ENCODE assay signal across 19 cellular contexts in genomic region chr6:39853604-39854003, GRCh38.
"Had no signal": no experiment of that assay in that cellular context is flagged by ENCODE, and none has a peak within 500 bp of the region (broad histone marks: within the 10 kb centered on the region; RNA-seq: fewer than 3 reads in every experiment).

No MANE protein-coding gene starts in this region.

- H3K4me1 ChIP-seq: colonic mucosa, left lung had no signal

- H3K27ac ChIP-seq: colonic mucosa, left lung, ovary, transverse colon had no signal

- H3K36me3 ChIP-seq: colonic mucosa, ovary, transverse colon had no signal

- ATAC-seq: activated CD8-positive, alpha-beta memory T cell treated with anti-CD3 and anti-CD28 coated beads, Interleukin-2, amount 10 ng/mL, durations not matched to agents 7 days and 5 days; activated T-helper 17 cell treated with anti-CD3 and anti-CD28 coated beads, Interleukin-2, amount 50 U/mL, for 72 hours; left lung; mucosa of descending colon had no signal

- H3K27me3 ChIP-seq: colonic mucosa, left lung, ovary, transverse colon, vagina had no signal

- DNase-seq: activated CD4-positive, alpha-beta memory T cell treated with anti-CD3 and anti-CD28 coated beads, Interleukin-2, amount 10 ng/mL, durations not matched to agents 7 days and 5 days; activated CD4-positive, alpha-beta T cell treated with anti-CD3 and anti-CD28 coated beads for 48 hours; activated CD4-positive, CD25-positive, alpha-beta regulatory T cell; activated CD8-positive, alpha-beta memory T cell treated with anti-CD3 and anti-CD28 coated beads, Interleukin-2, amount 10 ng/mL, durations not matched to agents 7 days and 5 days; activated naive CD4-positive, alpha-beta T cell; activated naive CD8-positive, alpha-beta T cell treated with anti-CD3 and anti-CD28 coated beads, Interleukin-2, amount 10 ng/mL, durations not matched to agents 7 days and 5 days; central memory CD4-positive, alpha-beta T cell; colonic mucosa; erythroblast; kidney; left lung; mammary epithelial cell; mucosa of descending colon; naive B cell; ovary; stimulated activated naive CD4-positive, alpha-beta T cell; transverse colon had no signal

- H3K9me3 ChIP-seq: colonic mucosa, left lung, mucosa of descending colon, ovary, transverse colon, vagina had no signal

- H3K4me3 ChIP-seq: colonic mucosa, left lung, mucosa of descending colon, ovary, transverse colon, vagina had no signal
